Comparison of ENCODE assay signal across 11 cellular contexts in genomic region chr10:100183482-100183881, GRCh38. TPM values are rescaled to one million over a fixed set of nuclear protein-coding genes. Genes with fewer than 3 reads are reported as not detected.
DNase-seq lines count a peak whose midpoint lies in the region; ATAC-seq, FAIRE-seq and TF ChIP-seq lines count a peak whose summit lies in the region.
"Had no signal": no experiment of that assay in that cellular context is flagged by ENCODE, and none has a peak within 500 bp of the region (broad histone marks: within the 10 kb centered on the region; RNA-seq: fewer than 3 reads in every experiment).

No MANE protein-coding gene starts in this region.

- peaks cover 25% of the 10 kb centered on the region for H3K36me3 Mint-ChIP-seq in nephron (ENCODE audit: low read depth)

- no peak for TF ChIP-seq RAD21 in GM12878 (IDR thresholded peaks at IDR 0.05; ENCODE audit: insufficient read depth, low read depth, low read length)

- H3K9ac ChIP-seq in GM12878 (ENCODE audit: control insufficient read depth, insufficient read depth, low read length), result 0 out of 2 replicates have a peak overlapping the region, but pooled peaks have one; percentile 12

- H4K20me1 ChIP-seq in GM12878 (ENCODE audit: control insufficient read depth, insufficient read depth), result no peaks in the 10 kb centered on the region

- DNase-seq in GM19239 (ENCODE audit: insufficient read length, low spot score) (no peak), NCI-H526 treated with DMSO at 0.1 percent for 48 hours (lab: John Stamatoyannopoulos, UW) (peak; percentile 11), GM12878 (ENCODE audit: low read depth, low spot score) (no peak), activated gamma-delta T cell treated with Interleukin-2 at 50 U/mL for 16 hours (no peak), NCI-H774 (lab: John Stamatoyannopoulos, UW) (no peak), stomach (no peak)
- no peak for DNase-seq in activated CD8-positive, alpha-beta memory T cell treated with anti-CD3 and anti-CD28 coated beads, Interleukin-2, amount 50 U/mL, for 4 hours
- DNase-seq: activated effector memory CD4-positive, alpha-beta T cell treated with Interleukin-2 at 50 U/mL for 16 hours; naive thymus-derived CD4-positive, alpha-beta T cell had no signal

- H3K27me3 ChIP-seq in GM12878 (replicated peaks in 1 of 2; ENCODE audit: control insufficient read depth in 2 of 2, insufficient read depth in 2 of 2, low read length in 1 of 2) (no peaks in the 10 kb centered on the region), stomach (no peaks in the 10 kb centered on the region)
- H3K27me3 ChIP-seq: SJSA1 had no signal

- CTCF ChIA-PET in GM12878 (lab: Yijun Ruan, JAX), result interaction anchor here (0.6 to 1.6 kb wide), 5 partner anchors 9 to 338 kb away, joined by 3 to 5 read pairs (median 4); no protein-coding TSS in a partner anchor

- SMC1A ChIA-PET in GM12878 (lab: Charles Lee; ENCODE audit: uncharacterized antibody, unreplicated experiment), result interaction anchor here (1.0 to 2.5 kb wide), 6 partner anchors 9 to 42 kb away, joined by 3 to 15 read pairs (median 6); no protein-coding TSS in a partner anchor

- H3K27ac Mint-ChIP-seq in nephron, result peak overlapping the region in 1 of 3 experiments; percentile 23

- H3K4me1 ChIP-seq in GM12878 (ENCODE audit: control insufficient read depth, insufficient read depth, low read length) (peaks cover 12% of the 10 kb centered on the region), stomach (peaks cover 35 to 69% (median 51%) of the 10 kb centered on the region in 4 donors)

- intact Hi-C loops in GM12878 (cut with micrococcal nuclease; ENCODE audit: unreplicated experiment) (loop anchor here (10.0 kb wide), 2 partner anchors 209 to 339 kb away; no protein-coding TSS in a partner anchor), stomach (cut with DNase I; ENCODE audit: low total_unique reads) (no loop called here)

- POLR2A ChIA-PET in GM12878 (lab: Charles Lee), result interaction anchor here (2.4 kb wide), 1 partner anchor 8 kb away, joined by 7 read pairs; no protein-coding TSS in a partner anchor

- no peaks in the 10 kb centered on the region for H3K27me3 Mint-ChIP-seq in nephron (ENCODE audit: low read depth)
- H3K27me3 Mint-ChIP-seq: naive thymus-derived CD4-positive, alpha-beta T cell had no signal

- in situ Hi-C loops in GM12878 (cut with MboI), result no loop called here

- H3K36me3 ChIP-seq in GM12878 (ENCODE audit: control insufficient read depth in 2 of 2, insufficient read depth in 2 of 2, low read length in 1 of 2) (peaks cover 0 to 7% of the 10 kb centered on the region in 2 experiments; a peak in 1 of 4 replicates), stomach (peaks cover 8 to 41% (median 25%) of the 10 kb centered on the region in 4 donors)

- H3K27ac ChIP-seq in GM12878 (ENCODE audit: control insufficient read depth, insufficient read depth) (no peak overlapping the region), stomach (peak overlapping the region in 2 of 5 donors; percentile 91 to 92)
- H3K27ac ChIP-seq: SJSA1 had no signal

- RAD21 ChIA-PET in GM12878 (lab: Charles Lee; ENCODE audit: unreplicated experiment), result interaction anchor here (1.6 to 1.7 kb wide), 2 partner anchors 13 to 338 kb away, joined by 4 to 5 read pairs; no protein-coding TSS in a partner anchor

- TF ChIP-seq POLR2A in GM12878 (IDR thresholded peaks at IDR 0.05; ENCODE audit: low read depth, low read length) (no peak), stomach (IDR thresholded peaks at IDR 0.05) (no peak)

- no peaks in the 10 kb centered on the region for H3K9me3 Mint-ChIP-seq in nephron
- H3K9me3 Mint-ChIP-seq: naive thymus-derived CD4-positive, alpha-beta T cell had no signal

- FAIRE-seq in GM19239 (lab: Jason Lieb, UNC) (peak; percentile 76), GM12878 (lab: Jason Lieb, UNC) (no peak)

- H3K4me1 Mint-ChIP-seq in nephron, result peaks cover 51% of the 10 kb centered on the region

- no peak for ATAC-seq in GM12878
- ATAC-seq: naive thymus-derived CD4-positive, alpha-beta T cell had no signal

- H3K4me3 Mint-ChIP-seq in nephron, result peak overlapping the region in 2 of 3 experiments; percentile 31 to 97

- no peak overlapping the region for H3K4me3 ChIP-seq in GM12878
- H3K4me3 ChIP-seq in stomach, result peak overlapping the region in 2 of 4 donors; percentile 65 to 92
- H3K4me3 ChIP-seq: SJSA1 had no signal

- TF ChIP-seq CTCF in GM12878 (IDR thresholded peaks at IDR 0.05 in 2 of 3, conservative IDR thresholded peaks at IDR 0.05 in 1 of 3; ENCODE audit: control insufficient read depth in 2 of 3, extremely low read depth in 1 of 3, insufficient read depth in 1 of 3, low read depth in 3 of 3, low read length in 3 of 3), result no peak
- TF ChIP-seq CTCF in nephron (IDR thresholded peaks at IDR 0.05; ENCODE audit: unreplicated experiment in 3 of 3), result no peak
- TF ChIP-seq CTCF in stomach (IDR thresholded peaks at IDR 0.05), result no peak

- TF ChIP-seq EP300 in GM12878 (IDR thresholded peaks at IDR 0.05; ENCODE audit: borderline replicate concordance in 1 of 2, control insufficient read depth in 1 of 2, low read depth in 2 of 2, low read length in 2 of 2) (no peak), stomach (IDR thresholded peaks at IDR 0.05) (no peak)

- 33% methylated on average over 3 of the region's 3 CpGs for WGBS in GM12878 (ENCODE audit: insufficient coverage, insufficient replicate concordance, low lambda C conversion rate, missing lambda C conversion rate)
- 36 to 40% (median 37%) methylated on average over 3 of the region's 3 CpGs for WGBS in stomach, 5 donors

- H2AFZ ChIP-seq in GM12878 (ENCODE audit: control insufficient read depth, low read depth, low read length), result no peak overlapping the region

- H3K9me3 ChIP-seq in GM12878 (replicated peaks; ENCODE audit: control insufficient read depth, insufficient read depth, low read length), result no peaks in the 10 kb centered on the region
- H3K9me3 ChIP-seq in stomach, result no peaks in the 10 kb centered on the region
- H3K9me3 ChIP-seq: SJSA1 had no signal

- BruUV-seq in GM12878 (replicated peaks; lab: Mats Ljungman, UMichigan), result no TSS peak

- peak overlapping the region; percentile 52 for H3K4me2 ChIP-seq in GM12878 (ENCODE audit: control insufficient read depth, insufficient read depth)

- H3K79me2 ChIP-seq in GM12878 (ENCODE audit: control insufficient read depth, insufficient read depth, low read length), result peaks cover 47% of the 10 kb centered on the region

TF ChIP-seq in GM12878, 131 proteins besides CTCF, POLR2A, EP300 and RAD21 (continues in another document):
- TF ChIP-seq EGR1 (IDR thresholded peaks at IDR 0.05; ENCODE audit: borderline replicate concordance in 1 of 2, low read depth in 2 of 2, low read length in 2 of 2) (no peak), SMC3 (IDR thresholded peaks at IDR 0.05; ENCODE audit: borderline replicate concordance, low read length) (no peak), ZNF217 (IDR thresholded peaks at IDR 0.05) (no peak), IRF3 (IDR thresholded peaks at IDR 0.05) (no peak), FOXM1 (IDR thresholded peaks at IDR 0.05; ENCODE audit: low read depth, low read length) (no peak), SREBF2 (IDR thresholded peaks at IDR 0.05; ENCODE audit: low read length) (no peak)

RNA-seq across cellular contexts. Expression of gene ERLIN1, which starts 2.3 kb away (rescaled TPM):
- total RNA-seq in GM12878 (2013; cell fraction: nucleolus; rRNA removed), result 14.7 and 19.5 TPM in 2 replicates
- total RNA-seq in GM12878 (2014; rRNA removed) (11.2 and 11.7 TPM in 2 replicates), GM12878 (2014; rRNA removed; fragmentation: Illumina TruSeq; extraction: Trizol) (9.0 and 9.5 TPM in 2 replicates), GM12878 (2021) (12.2 and 12.6 TPM in 2 replicates), stomach (10 to 100 TPM in 2 of 5 donors, 1 to 10 TPM in 3; 5.8 to 61.5 (median 9.8) TPM)
- polyA plus RNA-seq in GM12878 (2011; ENCODE audit: low read depth), result 4.8 TPM
- polyA plus RNA-seq in GM12878 (2011; rRNA removed) (18.9 and 21.8 TPM in 2 replicates), GM12878 (2014; fragmentation: Illumina TruSeq; extraction: Trizol) (17.9 and 18.7 TPM in 2 replicates), GM12878 (2014; fragmentation: Nextera tagmentation; extraction: Ambion mirVana) (1 to 10 TPM; 4.9 to 5.8 TPM), GM12878 (2014; rRNA removed) (11.7 and 13.4 TPM in 2 replicates), GM12878 (2016; fragmentation: Nextera tagmentation; extraction: Ambion mirVana) (10 to 100 TPM; 20.6 to 21.7 TPM), stomach (1 to 10 TPM; 4.4 to 9.5 (median 5.9) TPM)
- 11.4 and 12.9 TPM in 2 replicates for polyA plus RNA-seq in GM12878 (2011; cell fraction: cytosol; rRNA removed)
- 12.8 and 15.4 TPM in 2 replicates for polyA plus RNA-seq in GM12878 (2011; cell fraction: nucleus; rRNA removed)
- polyA plus RNA-seq in GM12878 (2012), result 6.9 and 12.1 TPM in 2 replicates
- 12.3 and 13.5 TPM in 2 replicates for polyA minus RNA-seq in GM12878 (2011; rRNA and poly(A)+ RNA removed)
- 3.5 and 5.4 TPM in 2 replicates for polyA minus RNA-seq in GM12878 (2011; cell fraction: cytosol; rRNA and poly(A)+ RNA removed)
- 5.0 and 7.2 TPM in 2 replicates for polyA minus RNA-seq in GM12878 (2011; cell fraction: nucleus; rRNA and poly(A)+ RNA removed)

RNA-seq across cellular contexts. Expression of gene CHUK, which starts 45.9 kb away (rescaled TPM):
- 22.9 and 23.8 TPM in 2 replicates for total RNA-seq in GM12878 (2013; cell fraction: nucleolus; rRNA removed)
- total RNA-seq in GM12878 (2014; rRNA removed) (25.1 and 29.4 TPM in 2 replicates), GM12878 (2014; rRNA removed; fragmentation: Illumina TruSeq; extraction: Trizol) (29.2 TPM in 2 replicates), GM12878 (2021) (20.4 and 21.2 TPM in 2 replicates), stomach (10 to 100 TPM in 4 of 5 donors, under 1 TPM in 1; 0.58 to 39.7 (median 15.6) TPM)
- polyA plus RNA-seq in GM12878 (2011; ENCODE audit: low read depth), result 5.3 TPM
- polyA plus RNA-seq in GM12878 (2011; rRNA removed) (25.7 and 35.0 TPM in 2 replicates), GM12878 (2014; fragmentation: Illumina TruSeq; extraction: Trizol) (31.4 and 42.6 TPM in 2 replicates), GM12878 (2014; fragmentation: Nextera tagmentation; extraction: Ambion mirVana) (10 to 100 TPM in 1 of 2 experiments, 1 to 10 TPM in 1; 8.7 to 10.6 TPM), GM12878 (2014; rRNA removed) (15.6 and 18.2 TPM in 2 replicates), GM12878 (2016; fragmentation: Nextera tagmentation; extraction: Ambion mirVana) (10 to 100 TPM; 28.4 to 29.9 TPM), stomach (10 to 100 TPM in 2 of 3 donors, 1 to 10 TPM in 1; 6.9 to 17.7 (median 11.7) TPM)
- 8.2 and 8.9 TPM in 2 replicates for polyA plus RNA-seq in GM12878 (2011; cell fraction: cytosol; rRNA removed)
- polyA plus RNA-seq in GM12878 (2011; cell fraction: nucleus; rRNA removed), result 11.1 and 16.7 TPM in 2 replicates
- polyA plus RNA-seq in GM12878 (2012), result 8.7 and 8.9 TPM in 2 replicates
- 15.3 and 24.1 TPM in 2 replicates for polyA minus RNA-seq in GM12878 (2011; rRNA and poly(A)+ RNA removed)
- polyA minus RNA-seq in GM12878 (2011; cell fraction: cytosol; rRNA and poly(A)+ RNA removed), result 6.1 and 7.9 TPM in 2 replicates
- polyA minus RNA-seq in GM12878 (2011; cell fraction: nucleus; rRNA and poly(A)+ RNA removed), result 8.1 and 13.1 TPM in 2 replicates
